Comparison of ENCODE assay signal across 8 cellular contexts in genomic region chr4:140426610-140427103, GRCh38. TPM values are rescaled to one million over a fixed set of nuclear protein-coding genes. Genes with fewer than 3 reads are reported as not detected.
DNase-seq lines count a peak whose midpoint lies in the region; ATAC-seq lines count a peak whose summit lies in the region.

No MANE protein-coding gene starts in this region.

- H3K27ac ChIP-seq in ectodermal cell (ENCODE audit: insufficient read depth, low read depth, low read length, poor library complexity, severe bottlenecking), result peak overlapping the region; percentile 62
- no peak overlapping the region for H3K27ac ChIP-seq in naive thymus-derived CD4-positive, alpha-beta T cell (ENCODE audit: low read depth, low read length)

- no peaks in the 10 kb centered on the region for H3K27me3 ChIP-seq in ectodermal cell (ENCODE audit: control insufficient read depth, insufficient read depth, low read length, poor library complexity, severe bottlenecking)
- H3K27me3 ChIP-seq in naive thymus-derived CD4-positive, alpha-beta T cell (ENCODE audit: control insufficient read depth in 2 of 2, insufficient read depth in 2 of 2, low read length in 2 of 2), result peaks cover 3 to 6% of the 10 kb centered on the region in 2 donors

- peaks cover 6% of the 10 kb centered on the region for H3K4me1 Mint-ChIP-seq in activated T-cell treated with anti-CD3 and anti-CD28 coated beads, Interleukin-2, amount 50 U/mL, for 4 hours (ENCODE audit: low read depth)
- peaks cover 5 to 14% (median 12%) of the 10 kb centered on the region in 7 donors for H3K4me1 Mint-ChIP-seq in naive thymus-derived CD4-positive, alpha-beta T cell

- WGBS in ectodermal cell, 2 experiments, result 8% methylated on average over 23 of the region's 23 CpGs

- no peaks in the 10 kb centered on the region for H3K36me3 ChIP-seq in ectodermal cell (ENCODE audit: control insufficient read depth, insufficient read depth, low read length)
- H3K36me3 ChIP-seq in naive thymus-derived CD4-positive, alpha-beta T cell (ENCODE audit: control insufficient read depth in 2 of 3, insufficient read depth in 3 of 3, low read length in 3 of 3), result no peaks in the 10 kb centered on the region

- peak overlapping the region; percentile 50 for H3K4me3 Mint-ChIP-seq in activated T-cell treated with anti-CD3 and anti-CD28 coated beads, Interleukin-2, amount 50 U/mL, for 4 hours
- H3K4me3 Mint-ChIP-seq in naive thymus-derived CD4-positive, alpha-beta T cell, result peak overlapping the region; percentile 40 to 86 (median 72)

- DNase-seq in activated T-cell treated with anti-CD3 and anti-CD28 coated beads, Interleukin-2, amount 50 U/mL, for 4 hours, result no peak
- no peak for DNase-seq in activated T-cell treated with anti-CD3 and anti-CD28 coated beads, Interleukin-2, amount 50 U/mL, for 1 hour
- peak; percentile 51 for DNase-seq in NCI-H82 treated with DMSO at 0.1 percent for 48 hours (lab: John Stamatoyannopoulos, UW; ENCODE audit: unreplicated experiment)
- DNase-seq in naive thymus-derived CD4-positive, alpha-beta T cell, result no peak
- DNase-seq in CD1c-positive myeloid dendritic cell (ENCODE audit: extremely low spot score), result no peak
- no peak for DNase-seq in HK-2 (ENCODE audit: unreplicated experiment)

- H3K27ac Mint-ChIP-seq in naive thymus-derived CD4-positive, alpha-beta T cell, result no peak overlapping the region

- H3K36me3 Mint-ChIP-seq in activated T-cell treated with anti-CD3 and anti-CD28 coated beads, Interleukin-2, amount 50 U/mL, for 4 hours (ENCODE audit: insufficient read depth), result no peaks in the 10 kb centered on the region
- no peaks in the 10 kb centered on the region for H3K36me3 Mint-ChIP-seq in naive thymus-derived CD4-positive, alpha-beta T cell

- H3K9me3 ChIP-seq in ectodermal cell (ENCODE audit: control insufficient read depth, low read length), result no peaks in the 10 kb centered on the region
- no peaks in the 10 kb centered on the region for H3K9me3 ChIP-seq in naive thymus-derived CD4-positive, alpha-beta T cell (ENCODE audit: control insufficient read depth in 2 of 3, low read length in 3 of 3)

- no peaks in the 10 kb centered on the region for H3K4me1 ChIP-seq in ectodermal cell (ENCODE audit: control insufficient read depth, insufficient read depth, low read length)
- H3K4me1 ChIP-seq in naive thymus-derived CD4-positive, alpha-beta T cell (ENCODE audit: control insufficient read depth in 2 of 2, insufficient read depth in 2 of 2, low read length in 2 of 2), result peaks cover 0 to 4% of the 10 kb centered on the region in 2 donors

- intact Hi-C loops in naive thymus-derived CD4-positive, alpha-beta T cell (cut with micrococcal nuclease), result no loop called here

- POLR2A ChIA-PET in naive thymus-derived CD4-positive, alpha-beta T cell (lab: Charles Lee), result no interaction called here

- peak overlapping the region; percentile 86 for H3K4me3 ChIP-seq in ectodermal cell (ENCODE audit: insufficient read depth, low read depth, low read length)
- peak overlapping the region; percentile 54 for H3K4me3 ChIP-seq in naive thymus-derived CD4-positive, alpha-beta T cell (ENCODE audit: low read length)

- H3K9me3 Mint-ChIP-seq in activated T-cell treated with anti-CD3 and anti-CD28 coated beads, Interleukin-2, amount 50 U/mL, for 4 hours, result no peaks in the 10 kb centered on the region
- H3K9me3 Mint-ChIP-seq in naive thymus-derived CD4-positive, alpha-beta T cell, result peaks cover 0 to 1% (median 0%) of the 10 kb centered on the region in 11 donors

- peak in 1 of 2 donors; percentile 38 for ATAC-seq in activated T-cell treated with anti-CD3 and anti-CD28 coated beads, Interleukin-2, amount 50 U/mL, for 4 hours
- ATAC-seq in HG03066 (IDR thresholded peaks at IDR 0.05; ENCODE audit: low read depth, unreplicated experiment), result peak; percentile 10
- no peak for ATAC-seq in naive thymus-derived CD4-positive, alpha-beta T cell

- H3K27me3 Mint-ChIP-seq in activated T-cell treated with anti-CD3 and anti-CD28 coated beads, Interleukin-2, amount 50 U/mL, for 4 hours (ENCODE audit: low read depth), result peaks cover 55% of the 10 kb centered on the region
- H3K27me3 Mint-ChIP-seq in naive thymus-derived CD4-positive, alpha-beta T cell, result peaks cover 55 to 75% (median 68%) of the 10 kb centered on the region in 5 donors

- CTCF ChIA-PET in naive thymus-derived CD4-positive, alpha-beta T cell (lab: Charles Lee), result no interaction called here

RNA-seq across cellular contexts. Expression of gene CLGN, which starts 0.8 kb away (rescaled TPM):
- total RNA-seq in activated T-cell treated with anti-CD3 and anti-CD28 coated beads, Interleukin-2, amount 50 U/mL, for 4 hours, result not detected
- polyA plus RNA-seq in ectodermal cell (2013, experiment 1 of 4), result 21.2 TPM
- 26.4 TPM for polyA plus RNA-seq in ectodermal cell (2013, experiment 2 of 4)
- 22.3 TPM for polyA plus RNA-seq in ectodermal cell (2013, experiment 3 of 4)
- polyA plus RNA-seq in ectodermal cell (2013, experiment 4 of 4), result 22.8 TPM
- total RNA-seq in naive thymus-derived CD4-positive, alpha-beta T cell, result under 1 TPM in 1 of 5 experiments, not detected in 4; 0.12 TPM
- polyA plus RNA-seq in naive thymus-derived CD4-positive, alpha-beta T cell, result under 1 TPM; 0.06 to 0.20 TPM

RNA-seq across cellular contexts. Expression of gene SCOC, which starts 53.2 kb away (rescaled TPM):
- total RNA-seq in activated T-cell treated with anti-CD3 and anti-CD28 coated beads, Interleukin-2, amount 50 U/mL, for 4 hours, result 10 to 100 TPM; 20.5 to 24.3 (median 23.0) TPM
- 84.6 TPM for polyA plus RNA-seq in ectodermal cell (2013, experiment 1 of 4)
- polyA plus RNA-seq in ectodermal cell (2013, experiment 2 of 4), result 89.1 TPM
- 70.7 TPM for polyA plus RNA-seq in ectodermal cell (2013, experiment 3 of 4)
- 85.8 TPM for polyA plus RNA-seq in ectodermal cell (2013, experiment 4 of 4)
- 10 to 100 TPM in 4 of 5 experiments, 1 to 10 TPM in 1; 9.3 to 26.3 (median 22.6) TPM for total RNA-seq in naive thymus-derived CD4-positive, alpha-beta T cell
- 10 to 100 TPM; 27.2 to 44.4 TPM for polyA plus RNA-seq in naive thymus-derived CD4-positive, alpha-beta T cell
